15 cellular contexts compared by ENCODE assay signal in genomic region chr6:1708820-1709612, GRCh38.
DNase-seq lines count a peak whose midpoint lies in the region; ATAC-seq and TF ChIP-seq lines count a peak whose summit lies in the region.
"Had no signal": no experiment of that assay in that cellular context is flagged by ENCODE, and none has a peak within 500 bp of the region (broad histone marks: within the 10 kb centered on the region; RNA-seq: fewer than 3 reads in every experiment).

No MANE protein-coding gene starts in this region.

- peak overlapping the region in 2 of 3 experiments; percentile 26 to 94 for H3K27ac Mint-ChIP-seq in nephron
- no peak overlapping the region for H3K27ac Mint-ChIP-seq in CD4-positive, alpha-beta memory T cell
- H3K27ac Mint-ChIP-seq: activated B cell treated with CpG ODN at 0.5 μM for 24 hours; activated T-helper 17 cell treated with anti-CD3 and anti-CD28 coated beads, Interleukin-2, amount 50 U/mL, for 72 hours had no signal

- H3K4me3 Mint-ChIP-seq in nephron, result no peak overlapping the region
- no peak overlapping the region for H3K4me3 Mint-ChIP-seq in CD4-positive, alpha-beta memory T cell
- H3K4me3 Mint-ChIP-seq: activated B cell treated with CpG ODN at 0.5 μM for 24 hours; activated T-helper 17 cell treated with anti-CD3 and anti-CD28 coated beads, Interleukin-2, amount 50 U/mL, for 72 hours; memory B cell had no signal

- H3K4me1 Mint-ChIP-seq in nephron, result peaks cover 8% of the 10 kb centered on the region
- H3K4me1 Mint-ChIP-seq in CD4-positive, alpha-beta memory T cell, result peaks cover 0 to 4% (median 0%) of the 10 kb centered on the region in 4 donors
- H3K4me1 Mint-ChIP-seq: activated B cell treated with CpG ODN at 0.5 μM for 24 hours; activated T-helper 17 cell treated with anti-CD3 and anti-CD28 coated beads, Interleukin-2, amount 50 U/mL, for 72 hours; memory B cell had no signal

- no peaks in the 10 kb centered on the region for H3K4me1 ChIP-seq in CD4-positive, alpha-beta memory T cell (ENCODE audit: insufficient read depth, low read length)
- H3K4me1 ChIP-seq: esophagus squamous epithelium had no signal

- POLR2A ChIA-PET in CD4-positive, alpha-beta memory T cell (lab: Charles Lee; ENCODE audit: partially characterized antibody), result no interaction called here

- no peaks in the 10 kb centered on the region for H3K9me3 ChIP-seq in CD4-positive, alpha-beta memory T cell (ENCODE audit: control insufficient read depth in 1 of 2, low read length in 2 of 2)
- H3K9me3 ChIP-seq: esophagus squamous epithelium had no signal

- no peaks in the 10 kb centered on the region for H3K27me3 ChIP-seq in CD4-positive, alpha-beta memory T cell (ENCODE audit: insufficient read depth, low read length)
- H3K27me3 ChIP-seq: esophagus squamous epithelium had no signal

- DNase-seq in cardiac septum (ENCODE audit: low spot score) (peak; percentile 81), left cardiac atrium (no peak), UCSD-AML1 (lab: John Stamatoyannopoulos, UW; ENCODE audit: unreplicated experiment) (peak; percentile 23), NCI-H2171 treated with DMSO at 0.1 percent for 48 hours (lab: John Stamatoyannopoulos, UW) (no peak), middle frontal gyrus (ENCODE audit: extremely low spot score, low spot score) (no peak)
- no peak for DNase-seq in CD4-positive, alpha-beta memory T cell
- DNase-seq in central memory CD4-positive, alpha-beta T cell, result no peak
- DNase-seq: activated B cell treated with CpG ODN at 0.5 μM for 24 hours; activated CD8-positive, alpha-beta memory T cell treated with anti-CD3 and anti-CD28 coated beads for 24 hours; esophagus squamous epithelium; stimulated activated CD4-positive, alpha-beta T cell treated with anti-CD3 and anti-CD28 coated beads, Interleukin-2, amount 100 ng/mL, for 24 hours; SW 1271 had no signal

- no peak for ATAC-seq in left cardiac atrium
- ATAC-seq: activated T-helper 17 cell treated with anti-CD3 and anti-CD28 coated beads, Interleukin-2, amount 50 U/mL, for 72 hours had no signal

- intact Hi-C loops in cardiac septum (cut with DNase I), result no loop called here
- intact Hi-C loops in left cardiac atrium (cut with DNase I), result no loop called here
- intact Hi-C loops in CD4-positive, alpha-beta memory T cell (cut with micrococcal nuclease), result no loop called here

- TF ChIP-seq CTCF in nephron (IDR thresholded peaks at IDR 0.05; ENCODE audit: unreplicated experiment in 3 of 3), result no peak

- no peaks in the 10 kb centered on the region for H3K36me3 ChIP-seq in CD4-positive, alpha-beta memory T cell (ENCODE audit: insufficient read depth, low read length)
- H3K36me3 ChIP-seq: esophagus squamous epithelium had no signal

- H3K36me3 Mint-ChIP-seq in nephron (ENCODE audit: low read depth), result no peaks in the 10 kb centered on the region
- H3K36me3 Mint-ChIP-seq in CD4-positive, alpha-beta memory T cell, result peaks cover 0 to 10% of the 10 kb centered on the region in 2 donors

- no peaks in the 10 kb centered on the region for H3K9me3 Mint-ChIP-seq in nephron
- H3K9me3 Mint-ChIP-seq in CD4-positive, alpha-beta memory T cell, result no peaks in the 10 kb centered on the region
- H3K9me3 Mint-ChIP-seq: activated B cell treated with CpG ODN at 0.5 μM for 24 hours; activated T-helper 17 cell treated with anti-CD3 and anti-CD28 coated beads, Interleukin-2, amount 50 U/mL, for 72 hours; memory B cell had no signal

- CTCF ChIA-PET in CD4-positive, alpha-beta memory T cell (lab: Charles Lee; ENCODE audit: partially characterized antibody), result no interaction called here

- peaks cover 24% of the 10 kb centered on the region for H3K27me3 Mint-ChIP-seq in nephron (ENCODE audit: low read depth)
- H3K27me3 Mint-ChIP-seq in CD4-positive, alpha-beta memory T cell, result no peaks in the 10 kb centered on the region
- H3K27me3 Mint-ChIP-seq: activated B cell treated with CpG ODN at 0.5 μM for 24 hours; activated T-helper 17 cell treated with anti-CD3 and anti-CD28 coated beads, Interleukin-2, amount 50 U/mL, for 72 hours; memory B cell had no signal

- no peak overlapping the region for H3K4me3 ChIP-seq in CD4-positive, alpha-beta memory T cell (ENCODE audit: low read length in 2 of 2)
- H3K4me3 ChIP-seq: esophagus squamous epithelium had no signal

- H3K27ac ChIP-seq in CD4-positive, alpha-beta memory T cell (ENCODE audit: low read depth, low read length), result no peak overlapping the region

Comparison
In these comparisons a context has a peak if more than half of its experiments do, and no peak if none do; other contexts are left out.
1. DNase-seq: peak in cardiac septum (single experiment) and UCSD-AML1 (single experiment); none in left cardiac atrium (single experiment), CD4-positive, alpha-beta memory T cell (0 of 5), NCI-H2171 treated with DMSO at 0.1 percent for 48 hours (single experiment), central memory CD4-positive, alpha-beta T cell (single experiment) and middle frontal gyrus (single experiment).
2. H3K27ac Mint-ChIP-seq: peak in nephron (2 of 3); none in CD4-positive, alpha-beta memory T cell (0 of 7).